In the genomic region with DNA sequence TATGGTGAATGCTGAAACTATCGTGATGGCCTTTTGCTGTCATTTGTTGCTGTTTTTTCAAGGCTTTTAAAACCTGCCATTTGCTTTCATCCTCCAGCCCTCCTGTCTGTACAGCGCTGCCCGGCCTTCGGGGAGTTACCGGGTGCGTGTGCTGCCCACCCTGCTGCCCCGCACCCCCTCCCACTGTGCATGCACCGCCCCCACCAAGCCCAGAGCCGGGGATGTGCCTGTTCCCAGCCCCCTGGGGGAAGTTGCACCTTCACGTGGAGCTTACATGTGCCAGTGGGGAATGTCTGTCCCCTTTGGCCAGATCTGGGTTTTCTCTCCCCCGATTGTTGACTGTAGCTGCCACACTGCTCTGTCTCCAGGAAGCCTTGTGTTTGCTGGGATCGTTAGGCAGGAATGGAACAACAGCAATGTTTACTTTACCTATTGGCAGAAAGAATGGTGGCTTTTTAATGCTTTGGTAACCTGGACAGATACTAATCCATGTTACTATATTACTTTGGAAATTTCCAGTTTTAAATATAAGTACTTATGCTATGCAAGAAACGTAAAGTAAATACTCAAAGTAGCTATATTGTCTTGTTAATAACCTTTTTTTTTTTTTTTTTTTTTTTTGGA, we compare ENCODE assay signal across 10 cellular contexts.
DNase-seq lines count a peak whose midpoint lies in the region; TF ChIP-seq lines count a peak whose summit lies in the region.
"Had no signal": no experiment of that assay in that cellular context is flagged by ENCODE, and none has a peak within 500 bp of the region (broad histone marks: within the 10 kb centered on the region; RNA-seq: fewer than 3 reads in every experiment).

No MANE protein-coding gene starts in this region.

- no peak overlapping the region for H2AFZ ChIP-seq in neuronal stem cell (ENCODE audit: low read length)

- H3K9me3 Mint-ChIP-seq in glutamatergic neuron (ENCODE audit: unreplicated experiment), result peaks cover 2% of the 10 kb centered on the region
- H3K9me3 Mint-ChIP-seq in Calu3 (ENCODE audit: low read depth, unreplicated experiment), result no peaks in the 10 kb centered on the region

- no peak overlapping the region for H2BK12ac ChIP-seq in neuronal stem cell (ENCODE audit: low read length)

- CTCF ChIA-PET in Calu3 (lab: Charles Lee), result interaction anchor here (0.6 to 1.8 kb wide), 2 partner anchors 47 to 404 kb away, joined by 5 read pairs; no protein-coding TSS in a partner anchor

- no peak overlapping the region for H2BK120ac ChIP-seq in neuronal stem cell (ENCODE audit: low read depth, low read length)

- no peaks in the 10 kb centered on the region for H3K79me1 ChIP-seq in neuronal stem cell (ENCODE audit: low read depth, low read length)

- H3K4me3 Mint-ChIP-seq in glutamatergic neuron (ENCODE audit: unreplicated experiment) (peak overlapping the region; percentile 73), Calu3 (ENCODE audit: low read depth, unreplicated experiment) (no peak overlapping the region)

- no peak overlapping the region for H2AK5ac ChIP-seq in neuronal stem cell (ENCODE audit: low read depth, low read length)

- H3K14ac ChIP-seq in neuronal stem cell (ENCODE audit: low read length), result no peak overlapping the region

- H3K4ac ChIP-seq in neuronal stem cell (ENCODE audit: low read length), result no peak overlapping the region

- no peaks in the 10 kb centered on the region for H3K9me3 ChIP-seq in neuronal stem cell (replicated peaks in 1 of 2; ENCODE audit: control insufficient read depth in 2 of 2, insufficient read depth in 1 of 2, low read depth in 1 of 2, low read length in 2 of 2)

- intact Hi-C loops in Calu3 (cut with micrococcal nuclease; ENCODE audit: unreplicated experiment), result no loop called here

- peak overlapping the region; percentile 23 for H3K23ac ChIP-seq in neuronal stem cell (ENCODE audit: low read depth, low read length, poor library complexity)

- peak overlapping the region; percentile 37 for H3K18ac ChIP-seq in neuronal stem cell (ENCODE audit: low read length)

- H2BK15ac ChIP-seq in neuronal stem cell (ENCODE audit: low read length), result no peak overlapping the region

- no peak overlapping the region for H2BK5ac ChIP-seq in neuronal stem cell (ENCODE audit: low read length)

- H3K4me3 ChIP-seq in neuronal stem cell (ENCODE audit: low read length in 2 of 2), result no peak overlapping the region

- H3K27me3 ChIP-seq in neuronal stem cell (ENCODE audit: control insufficient read depth in 3 of 3, insufficient read depth in 3 of 3, low read depth in 1 of 3, low read length in 3 of 3), result no peaks in the 10 kb centered on the region

- H3K27ac ChIP-seq in neuronal stem cell (replicated peaks; ENCODE audit: low read length), result no peak overlapping the region

- no peak overlapping the region for H3K9ac ChIP-seq in neuronal stem cell (ENCODE audit: low read depth, low read length, poor library complexity)

- H4K8ac ChIP-seq in neuronal stem cell (ENCODE audit: low read depth, low read length), result no peak overlapping the region

- H3K4me2 ChIP-seq in neuronal stem cell (ENCODE audit: insufficient read depth, low read length, poor library complexity, severe bottlenecking), result no peak overlapping the region

- peaks cover 51% of the 10 kb centered on the region for H3K4me1 Mint-ChIP-seq in glutamatergic neuron (ENCODE audit: low read depth, unreplicated experiment)
- H3K4me1 Mint-ChIP-seq in Calu3 (ENCODE audit: low read depth, unreplicated experiment), result peaks cover 53% of the 10 kb centered on the region

- no CpG with 5 or more reads among the region's 13 CpGs for WGBS in neuronal stem cell (ENCODE audit: extremely low coverage in 2 of 2, insufficient read length in 2 of 2, insufficient replicate concordance in 1 of 2), 2 donors

- H3K36me3 Mint-ChIP-seq in glutamatergic neuron (ENCODE audit: unreplicated experiment) (peaks cover 5% of the 10 kb centered on the region), Calu3 (ENCODE audit: insufficient read depth, unreplicated experiment) (peaks cover 72% of the 10 kb centered on the region)

- BruUV-seq in Calu3 (replicated peaks; lab: Mats Ljungman, UMichigan), result no TSS peak

- DNase-seq in DMS153 treated with DMSO at 0.1 percent for 48 hours (lab: John Stamatoyannopoulos, UW; ENCODE audit: unreplicated experiment) (peak; percentile 90), NCI-H2227 treated with DMSO at 0.1 percent for 48 hours (lab: John Stamatoyannopoulos, UW) (peak; percentile 45), glutamatergic neuron (no peak), neuronal stem cell (ENCODE audit: low spot score) (no peak), Calu3 (no peak), pons (ENCODE audit: low spot score) (no peak)
- no peak for DNase-seq in NK-92 treated with Interleukin-12 subunit alpha and Interleukin-12 subunit beta, amount 100 ng/mL, for 24 hours (lab: John Stamatoyannopoulos, UW)
- DNase-seq in stimulated activated CD4-positive, alpha-beta T cell treated with anti-CD3 and anti-CD28 coated beads, Interleukin-15, amount 100 ng/mL, for 24 hours, result no peak
- DNase-seq: activated T-cell treated with anti-CD3 and anti-CD28 coated beads for 4 hours; stimulated activated CD4-positive, alpha-beta T cell treated with anti-CD3 and anti-CD28 coated beads, Interleukin-4, amount 100 ng/mL, for 4 hours had no signal

- H3K27me3 Mint-ChIP-seq in glutamatergic neuron (ENCODE audit: unreplicated experiment), result peaks cover 3% of the 10 kb centered on the region
- H3K27me3 Mint-ChIP-seq in Calu3 (ENCODE audit: unreplicated experiment), result no peaks in the 10 kb centered on the region

- peak overlapping the region; percentile 98 for H3K27ac Mint-ChIP-seq in glutamatergic neuron (ENCODE audit: unreplicated experiment)
- H3K27ac Mint-ChIP-seq in Calu3 (ENCODE audit: unreplicated experiment), result no peak overlapping the region

- peaks cover 15 to 34% of the 10 kb centered on the region in 2 donors for H3K4me1 ChIP-seq in neuronal stem cell (ENCODE audit: control insufficient read depth in 2 of 2, insufficient read depth in 1 of 2, low read depth in 1 of 2, low read length in 2 of 2)

- H4K91ac ChIP-seq in neuronal stem cell (ENCODE audit: low read depth, low read length, poor library complexity), result no peak overlapping the region

- TF ChIP-seq CTCF in glutamatergic neuron (IDR thresholded peaks at IDR 0.05; ENCODE audit: partially characterized antibody, unreplicated experiment) (no peak), Calu3 (IDR thresholded peaks at IDR 0.05; ENCODE audit: unreplicated experiment) (no peak)

- peaks cover 0 to 14% of the 10 kb centered on the region in 2 donors for H3K36me3 ChIP-seq in neuronal stem cell (replicated peaks in 1 of 2; ENCODE audit: control insufficient read depth in 2 of 2, insufficient read depth in 2 of 2, low read length in 2 of 2)

Comparison
In these comparisons a context has a peak if more than half of its experiments do, and no peak if none do; other contexts are left out.
1. DNase-seq: peak in DMS153 treated with DMSO at 0.1 percent for 48 hours (single experiment) and NCI-H2227 treated with DMSO at 0.1 percent for 48 hours (single experiment); none in glutamatergic neuron (single experiment), neuronal stem cell (single experiment), NK-92 treated with Interleukin-12 subunit alpha and Interleukin-12 subunit beta, amount 100 ng/mL, for 24 hours (single experiment), stimulated activated CD4-positive, alpha-beta T cell treated with anti-CD3 and anti-CD28 coated beads, Interleukin-15, amount 100 ng/mL, for 24 hours (single experiment), Calu3 (single experiment) and pons (single experiment).